9 cellular contexts compared by ENCODE assay signal in the genomic region with DNA sequence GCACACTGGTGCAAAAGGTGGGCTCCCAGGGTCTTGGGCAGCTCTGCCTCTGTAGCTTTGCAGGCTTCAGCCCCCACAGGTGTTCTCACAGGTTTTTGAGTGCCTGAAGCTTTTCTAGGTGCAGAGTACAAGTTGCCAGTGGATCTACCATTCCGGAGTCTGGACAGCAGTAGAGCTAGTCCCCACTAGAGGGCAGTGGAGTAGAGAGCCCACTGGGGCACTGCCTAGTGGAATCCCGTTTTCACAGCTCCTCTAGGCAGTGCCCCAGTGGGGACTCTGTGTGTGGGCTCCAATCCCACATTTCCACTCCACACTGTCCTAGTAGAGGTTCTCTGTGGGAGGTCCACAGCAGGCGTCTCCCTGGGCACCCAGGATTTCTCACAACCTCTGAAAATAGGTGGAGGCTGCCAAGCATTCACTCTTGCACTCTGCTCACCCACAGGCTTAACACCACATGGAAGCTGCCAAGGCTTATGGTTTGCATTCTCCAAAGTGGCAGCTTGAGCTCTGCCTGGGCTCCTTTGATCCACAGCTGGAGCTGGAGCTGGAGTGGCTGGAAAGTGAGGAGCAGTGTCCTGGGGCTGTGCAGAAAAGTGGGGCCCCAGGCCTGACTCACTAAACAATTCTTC.
DNase-seq lines count a peak whose midpoint lies in the region; ATAC-seq, FAIRE-seq and TF ChIP-seq lines count a peak whose summit lies in the region.
"Had no signal": no experiment of that assay in that cellular context is flagged by ENCODE, and none has a peak within 500 bp of the region (broad histone marks: within the 10 kb centered on the region; RNA-seq: fewer than 3 reads in every experiment).

No MANE protein-coding gene starts in this region.

- peaks cover 0 to 2% of the 10 kb centered on the region in 2 donors for H3K36me3 Mint-ChIP-seq in activated T-cell treated with anti-CD3 and anti-CD28 coated beads, Interleukin-2, amount 50 U/mL, for 72 hours (ENCODE audit: insufficient read depth in 2 of 2)

- no peak overlapping the region for H3K4me3 Mint-ChIP-seq in activated T-cell treated with anti-CD3 and anti-CD28 coated beads, Interleukin-2, amount 50 U/mL, for 72 hours

- WGBS in lower leg skin, 2 donors = 11 to 22% methylated on average over 3 of the region's 3 CpGs

- peak; percentile 36 to 55 for ATAC-seq in activated T-cell treated with anti-CD3 and anti-CD28 coated beads, Interleukin-2, amount 50 U/mL, for 72 hours (replicated peaks in 1 of 2)

- H3K4me3 ChIP-seq in lower leg skin (ENCODE audit: low read depth, poor library complexity, severe bottlenecking) = no peak overlapping the region
- H3K4me3 ChIP-seq: pancreas had no signal

- TF ChIP-seq CTCF in LNCAP (IDR thresholded peaks at IDR 0.05) (peak; percentile 63), lower leg skin (IDR thresholded peaks at IDR 0.05) (no peak)

- H3K27me3 Mint-ChIP-seq in activated T-cell treated with anti-CD3 and anti-CD28 coated beads, Interleukin-2, amount 50 U/mL, for 72 hours (ENCODE audit: low read depth) = peaks cover 24% of the 10 kb centered on the region

- H3K27ac Mint-ChIP-seq in activated T-cell treated with anti-CD3 and anti-CD28 coated beads, Interleukin-2, amount 50 U/mL, for 72 hours = no peak overlapping the region

- DNase-seq in NCI-H1417 (lab: John Stamatoyannopoulos, UW) (peak in 2 of 3 experiments; percentile 22 to 29), NCI-H1417 treated with DMSO at 0.1 percent for 48 hours (lab: John Stamatoyannopoulos, UW) (no peak), GM19240 (ENCODE audit: insufficient read length, low spot score) (peak; percentile 22), lung microvascular endothelial cell (ENCODE audit: low read depth in 2 of 2) (peak; percentile 46), lower leg skin (ENCODE audit: low spot score in 2 of 2) (no peak), HTR-8/SVneo (ENCODE audit: insufficient read length, low spot score) (no peak)
- peak; percentile 23 for DNase-seq in activated T-cell treated with anti-CD3 and anti-CD28 coated beads, Interleukin-2, amount 50 U/mL, for 72 hours

- intact Hi-C loops in lower leg skin (cut with DNase I; ENCODE audit: low total_unique reads) = no loop called here

- H3K4me1 Mint-ChIP-seq in activated T-cell treated with anti-CD3 and anti-CD28 coated beads, Interleukin-2, amount 50 U/mL, for 72 hours (ENCODE audit: low read depth) = peaks cover 6% of the 10 kb centered on the region

- no peak for FAIRE-seq in HTR-8/SVneo (lab: Jason Lieb, UNC)
- FAIRE-seq: pancreas had no signal

- no peak for TF ChIP-seq POLR2A in lower leg skin (IDR thresholded peaks at IDR 0.05)

- peaks cover 6 to 7% of the 10 kb centered on the region in 2 donors for H3K9me3 Mint-ChIP-seq in activated T-cell treated with anti-CD3 and anti-CD28 coated beads, Interleukin-2, amount 50 U/mL, for 72 hours

Comparison
In these comparisons a context has a peak if more than half of its experiments do, and no peak if none do; other contexts are left out.
1. DNase-seq: peak in NCI-H1417 (2 of 3), GM19240 (single experiment), activated T-cell treated with anti-CD3 and anti-CD28 coated beads, Interleukin-2, amount 50 U/mL, for 72 hours (2 of 2) and lung microvascular endothelial cell (2 of 2); none in NCI-H1417 treated with DMSO at 0.1 percent for 48 hours (single experiment), lower leg skin (0 of 2) and HTR-8/SVneo (single experiment).